Comparison of ENCODE assay signal across 10 cellular contexts in genomic region chr11:12091957-12092558, GRCh38. TPM values are rescaled to one million over a fixed set of nuclear protein-coding genes. Genes with fewer than 3 reads are reported as not detected.
DNase-seq lines count a peak whose midpoint lies in the region; ATAC-seq and TF ChIP-seq lines count a peak whose summit lies in the region.
"Had no signal": no experiment of that assay in that cellular context is flagged by ENCODE, and none has a peak within 500 bp of the region (broad histone marks: within the 10 kb centered on the region; RNA-seq: fewer than 3 reads in every experiment).

No MANE protein-coding gene starts in this region.

- H3K18ac ChIP-seq in IMR-90 (ENCODE audit: low read depth, low read length): peak overlapping the region; percentile 28; the same call in 1 of the 2 replicates

- 100% methylated on average over 1 of the region's 4 CpGs; no CpG with 5 or more reads in 1 of the 2 experiments for WGBS in IMR-90 (ENCODE audit: extremely low coverage in 2 of 2, insufficient read length in 1 of 2), 2 experiments

- H3K9ac ChIP-seq in IMR-90 (ENCODE audit: low read depth, low read length) (no peak overlapping the region), muscle layer of colon (ENCODE audit: low read length) (no peak overlapping the region)

- DNase-seq in CD14-positive monocyte (ENCODE audit: low spot score) (no peak), IMR-90 (no peak), cerebellar cortex (ENCODE audit: low spot score) (peak; percentile 72), midbrain (lab: John Stamatoyannopoulos, UW) (no peak), BE2C (no peak)
- DNase-seq: activated T-cell treated with anti-CD3 and anti-CD28 coated beads, Interleukin-2, amount 50 U/mL, for 24 hours; stimulated activated CD4-positive, alpha-beta T cell treated with anti-CD3 and anti-CD28 coated beads, Interleukin-2, amount 100 ng/mL, for 24 hours had no signal

- dilution Hi-C loops in IMR-90 (cut with HindIII; ENCODE audit: low sequenced_read_pairs, unreplicated experiment): no loop called here

- H3K4me1 Mint-ChIP-seq in CD14-positive monocyte: peaks cover 72% of the 10 kb centered on the region

- H3K4me1 ChIP-seq in IMR-90 (ENCODE audit: control insufficient read depth, insufficient read depth, low read length): peaks cover 21% of the 10 kb centered on the region
- H3K4me1 ChIP-seq in muscle layer of colon (ENCODE audit: insufficient read depth, low read length): peaks cover 19% of the 10 kb centered on the region
- no peaks in the 10 kb centered on the region for H3K4me1 ChIP-seq in BE2C

- H2AK9ac ChIP-seq in IMR-90 (replicated peaks; ENCODE audit: low read depth, low read length, poor library complexity): no peak overlapping the region

- peaks cover 0 to 6% of the 10 kb centered on the region in 2 donors for H3K36me3 Mint-ChIP-seq in CD14-positive monocyte

- TF ChIP-seq CTCF in CD14-positive monocyte (IDR thresholded peaks at IDR 0.05) (no peak), IMR-90 (conservative IDR thresholded peaks at IDR 0.05; ENCODE audit: low read depth, low read length) (0 out of 2 replicates have a peak, but pooled peaks have one; percentile 18), BE2C (IDR thresholded peaks at IDR 0.05; ENCODE audit: low read depth, low read length) (no peak)

- H3K9me3 Mint-ChIP-seq in CD14-positive monocyte: peaks cover 0 to 7% (median 0%) of the 10 kb centered on the region in 7 donors
- H3K9me3 Mint-ChIP-seq: activated T-cell treated with anti-CD3 and anti-CD28 coated beads, Interleukin-2, amount 50 U/mL, for 24 hours had no signal

- H2AK5ac ChIP-seq in IMR-90 (ENCODE audit: low read depth, low read length): peak overlapping the region; percentile 83

- H3K36me3 ChIP-seq in IMR-90 (ENCODE audit: control insufficient read depth, insufficient read depth, low read length) (no peaks in the 10 kb centered on the region), muscle layer of colon (ENCODE audit: insufficient read depth, low read length) (no peaks in the 10 kb centered on the region), BE2C (no peaks in the 10 kb centered on the region)

- peak overlapping the region; percentile 40; the same call in 1 of the 2 replicates for H3K23ac ChIP-seq in IMR-90 (ENCODE audit: low read depth, low read length)

- H4K91ac ChIP-seq in IMR-90 (ENCODE audit: insufficient read depth, low read depth, low read length): peak overlapping the region; percentile 40

- peak overlapping the region in 1 of 2 experiments; percentile 50; a peak in 2 of 4 replicates for H4K8ac ChIP-seq in IMR-90 (ENCODE audit: low read depth in 2 of 2, low read length in 2 of 2)

- H4K5ac ChIP-seq in IMR-90 (ENCODE audit: low read depth, low read length): no peak overlapping the region; the same call in 1 of the 2 replicates

- peaks cover 5 to 46% of the 10 kb centered on the region in 2 experiments; a peak in 3 of 4 replicates for H3K79me1 ChIP-seq in IMR-90 (ENCODE audit: low read depth in 1 of 2, low read length in 2 of 2)

- POLR2A ChIA-PET in IMR-90 (lab: Charles Lee; ENCODE audit: unreplicated experiment): no interaction called here

- peak overlapping the region; percentile 45; the same call in 2 of the 3 replicates for H2BK15ac ChIP-seq in IMR-90 (ENCODE audit: low read depth, low read length)

- TF ChIP-seq POLR2A in IMR-90 (IDR thresholded peaks at IDR 0.05; ENCODE audit: low read depth, low read length): no peak; the same call in 1 of the 2 replicates

- BruUV-seq in IMR-90 (replicated peaks; lab: Mats Ljungman, UMichigan): no TSS peak

- H3K4ac ChIP-seq in IMR-90 (ENCODE audit: low read depth, low read length): peak overlapping the region; percentile 69

- in situ Hi-C loops in IMR-90 (cut with MboI; ENCODE audit: low sequenced_read_pairs): no loop called here

- H3K27me3 ChIP-seq in IMR-90 (ENCODE audit: control insufficient read depth, insufficient read depth, low read length) (no peaks in the 10 kb centered on the region), muscle layer of colon (ENCODE audit: control insufficient read depth in 1 of 2, insufficient read depth in 2 of 2, low read length in 2 of 2) (no peaks in the 10 kb centered on the region), BE2C (no peaks in the 10 kb centered on the region)

- H4K20me1 ChIP-seq in IMR-90 (ENCODE audit: insufficient read depth, low read length): no peaks in the 10 kb centered on the region

- peak overlapping the region in 1 of 2 donors; percentile 80 for H3K4me3 Mint-ChIP-seq in CD14-positive monocyte
- H3K4me3 Mint-ChIP-seq: activated T-cell treated with anti-CD3 and anti-CD28 coated beads, Interleukin-2, amount 50 U/mL, for 24 hours had no signal

- H3K4me3 ChIP-seq in IMR-90 (ENCODE audit: insufficient read depth, low read depth, low read length): no peak overlapping the region
- H3K4me3 ChIP-seq in muscle layer of colon (ENCODE audit: low read depth in 1 of 2, low read length in 2 of 2): no peak overlapping the region
- H3K4me3 ChIP-seq in BE2C (ENCODE audit: low read depth, low read length): no peak overlapping the region

- H2BK120ac ChIP-seq in IMR-90 (ENCODE audit: low read depth, low read length): peak overlapping the region; percentile 88

- H3K56ac ChIP-seq in IMR-90 (ENCODE audit: extremely low read depth, insufficient read depth, low read length): no peak overlapping the region

- H3K27ac ChIP-seq in IMR-90 (ENCODE audit: insufficient read depth, low read length) (no peak overlapping the region), muscle layer of colon (ENCODE audit: low read depth, low read length) (peak overlapping the region; percentile 32)

- H3K14ac ChIP-seq in IMR-90 (replicated peaks; ENCODE audit: low read depth, low read length): peak overlapping the region; percentile 74

- H2AFZ ChIP-seq in IMR-90 (replicated peaks; ENCODE audit: low read length, poor library complexity): peak overlapping the region; percentile 0

- peak overlapping the region; percentile 38 for H2BK5ac ChIP-seq in IMR-90 (ENCODE audit: low read depth, low read length, poor library complexity, severe bottlenecking)

- peaks cover 28% of the 10 kb centered on the region for H3K9me1 ChIP-seq in IMR-90 (ENCODE audit: insufficient read depth, low read length)

- no peak overlapping the region for H3K4me2 ChIP-seq in IMR-90 (ENCODE audit: low read depth, low read length)

- CTCF ChIA-PET in IMR-90 (lab: Yijun Ruan, JAX): interaction anchor here (1.1 kb wide), 1 partner anchor 46 kb away, joined by 3 read pairs; no protein-coding TSS in a partner anchor

- peak overlapping the region; percentile 84 for H2BK20ac ChIP-seq in IMR-90 (ENCODE audit: low read depth, low read length)

- ATAC-seq in IMR-90 (ENCODE audit: low read depth) (no peak), HG03280 (IDR thresholded peaks at IDR 0.05; ENCODE audit: unreplicated experiment) (no peak), HG02852 (IDR thresholded peaks at IDR 0.05; ENCODE audit: unreplicated experiment) (no peak)

- TF ChIP-seq RAD21 in IMR-90 (IDR thresholded peaks at IDR 0.05; ENCODE audit: low read length): no peak

- peaks cover 0 to 7% (median 1%) of the 10 kb centered on the region in 3 donors for H3K27me3 Mint-ChIP-seq in CD14-positive monocyte (ENCODE audit: low read depth in 3 of 3)
- H3K27me3 Mint-ChIP-seq: activated T-cell treated with anti-CD3 and anti-CD28 coated beads, Interleukin-2, amount 50 U/mL, for 24 hours had no signal

- peak overlapping the region; percentile 51 to 88 (median 81) for H3K27ac Mint-ChIP-seq in CD14-positive monocyte
- H3K27ac Mint-ChIP-seq: activated T-cell treated with anti-CD3 and anti-CD28 coated beads, Interleukin-2, amount 50 U/mL, for 24 hours had no signal

- intact Hi-C loops in CD14-positive monocyte (cut with micrococcal nuclease) (no loop called here), IMR-90 (cut with micrococcal nuclease) (no loop called here)

- H3K9me3 ChIP-seq in IMR-90 (ENCODE audit: control insufficient read depth, insufficient read depth, low read length) (no peaks in the 10 kb centered on the region), muscle layer of colon (ENCODE audit: low read length) (no peaks in the 10 kb centered on the region), BE2C (no peaks in the 10 kb centered on the region)

TF ChIP-seq in IMR-90, 13 proteins besides CTCF, POLR2A, EP300 and RAD21 (continues in another document):
- TF ChIP-seq BHLHE40 (IDR thresholded peaks at IDR 0.05; ENCODE audit: low read depth, low read length) (no peak), RFX5 (IDR thresholded peaks at IDR 0.05; ENCODE audit: low read depth, low read length) (no peak), FOS (IDR thresholded peaks at IDR 0.05; ENCODE audit: low read depth, low read length) (no peak), SMC3 (IDR thresholded peaks at IDR 0.05; ENCODE audit: low read depth, low read length) (no peak), CHD1 (IDR thresholded peaks at IDR 0.05; ENCODE audit: low read depth, low read length) (no peak), ELK1 (IDR thresholded peaks at IDR 0.05; ENCODE audit: borderline replicate concordance, low read depth, low read length) (no peak), NFE2L2 (IDR thresholded peaks at IDR 0.05; ENCODE audit: low read depth, low read length) (no peak), MAZ (IDR thresholded peaks at IDR 0.05; ENCODE audit: borderline replicate concordance, low read depth, low read length) (no peak), CEBPB (IDR thresholded peaks at IDR 0.05; ENCODE audit: low read depth, low read length) (no peak), MXI1 (IDR thresholded peaks at IDR 0.05; ENCODE audit: borderline replicate concordance, low read depth, low read length) (no peak), RCOR1 (IDR thresholded peaks at IDR 0.05; ENCODE audit: insufficient replicate concordance, low read length) (no peak)

RNA-seq across cellular contexts. Expression of gene MICAL2, which starts 18.3 kb away (rescaled TPM):
- polyA plus RNA-seq in CD14-positive monocyte (10 to 100 TPM; 39.8 to 72.5 TPM), IMR-90 (2012; rRNA removed) (141 and 170 TPM in 2 replicates)
- 285 and 336 TPM in 2 replicates for total RNA-seq in IMR-90 (2012; rRNA removed)
- polyA plus RNA-seq in IMR-90 (2012; cell fraction: cytosol; rRNA removed): 63.9 and 84.9 TPM in 2 replicates
- polyA plus RNA-seq in IMR-90 (2012; cell fraction: nucleus; rRNA removed; ENCODE audit: low replicate concordance): 109 and 162 TPM in 2 replicates
- polyA plus RNA-seq in BE2C (2012; ENCODE audit: insufficient read depth, insufficient read length, low read depth): 5.7 TPM
